8 cellular contexts compared by ENCODE assay signal in genomic region chr5:177500685-177501522, GRCh38. TPM values are rescaled to one million over a fixed set of nuclear protein-coding genes. Genes with fewer than 3 reads are reported as not detected.
DNase-seq lines count a peak whose midpoint lies in the region; ATAC-seq and TF ChIP-seq lines count a peak whose summit lies in the region.

No MANE protein-coding gene starts in this region.

- no peaks in the 10 kb centered on the region for H3K36me3 ChIP-seq in sigmoid colon

- H3K27me3 ChIP-seq in right cardiac atrium (ENCODE audit: control insufficient read depth, insufficient read depth) (no peaks in the 10 kb centered on the region), sigmoid colon (no peaks in the 10 kb centered on the region)

- TF ChIP-seq POLR2A in sigmoid colon (IDR thresholded peaks at IDR 0.05), result no peak

- ATAC-seq in right cardiac atrium (peak; percentile 40 to 42), GM18868 (IDR thresholded peaks at IDR 0.05; ENCODE audit: unreplicated experiment) (no peak)

- H3K4me3 ChIP-seq in right cardiac atrium (ENCODE audit: low read length) (no peak overlapping the region), sigmoid colon (no peak overlapping the region)

- peak; percentile 50 for DNase-seq in NCI-H1436 (lab: John Stamatoyannopoulos, UW)
- no peak for DNase-seq in NCI-H1436 treated with DMSO at 0.1 percent for 48 hours (lab: John Stamatoyannopoulos, UW)
- DNase-seq in NCI-H1417 (lab: John Stamatoyannopoulos, UW), result peak; percentile 45 to 85 (median 75)
- peak; percentile 64 to 81 (median 79) for DNase-seq in T-helper 2 cell
- DNase-seq in amniotic stem cell (lab: John Stamatoyannopoulos, UW), result peak; percentile 54
- peak; percentile 93 to 98 (median 97) for DNase-seq in right cardiac atrium
- DNase-seq in sigmoid colon, result peak; percentile 95

- TF ChIP-seq EP300 in sigmoid colon (IDR thresholded peaks at IDR 0.05), result no peak

- intact Hi-C loops in right cardiac atrium (cut with DNase I), result loop anchor here (1.0 to 10.0 kb wide), 5 partner anchors 99 to 186 kb away; partner anchors contain the start of genes MXD3 (in 1 of the 4) and PFN3 (in 1 of the 4)
- intact Hi-C loops in sigmoid colon (cut with DNase I), result loop anchor here (1.0 to 2.0 kb wide), 2 partner anchors 16 to 111 kb away; partner anchors contain the start of gene DDX41

- no peaks in the 10 kb centered on the region for H3K9me3 ChIP-seq in right cardiac atrium (ENCODE audit: control insufficient read depth, low read length)
- H3K9me3 ChIP-seq in sigmoid colon, result no peaks in the 10 kb centered on the region

- H3K27ac ChIP-seq in right cardiac atrium (ENCODE audit: low read length), result no peak overlapping the region
- H3K27ac ChIP-seq in sigmoid colon, result peak overlapping the region; percentile 38 to 62 (median 58)

- no peaks in the 10 kb centered on the region for H3K4me1 ChIP-seq in right cardiac atrium (ENCODE audit: control insufficient read depth, insufficient read depth, low read length)
- H3K4me1 ChIP-seq in sigmoid colon, result peaks cover 0 to 33% (median 24%) of the 10 kb centered on the region in 4 donors

- WGBS in right cardiac atrium, result 16% methylated on average over 10 of the region's 10 CpGs
- WGBS in sigmoid colon, 2 donors, result 18 to 23% methylated on average over 10 of the region's 10 CpGs

- TF ChIP-seq CTCF in sigmoid colon (IDR thresholded peaks at IDR 0.05), result peak; percentile 85 to 94 (median 90)

RNA-seq across cellular contexts. Expression of gene PDLIM7, which starts 3.5 kb away (rescaled TPM):
- total RNA-seq in right cardiac atrium (10 to 100 TPM; 35.0 to 71.5 (median 47.0) TPM), sigmoid colon (100 to 1,000 TPM; 274 to 923 (median 482) TPM)
- polyA plus RNA-seq in right cardiac atrium (61.9 TPM), sigmoid colon (10 to 100 TPM in 2 of 3 donors, 1 to 10 TPM in 1; 7.2 to 58.5 (median 14.4) TPM)

RNA-seq across cellular contexts. Expression of gene DOK3, which starts 8.7 kb away (rescaled TPM):
- 1 to 10 TPM; 3.1 to 4.5 (median 3.9) TPM for total RNA-seq in right cardiac atrium
- 1.4 TPM for polyA plus RNA-seq in right cardiac atrium
- total RNA-seq in sigmoid colon, result 1 to 10 TPM; 4.6 to 8.0 (median 6.5) TPM
- polyA plus RNA-seq in sigmoid colon, result 10 to 100 TPM in 1 of 3 donors, 1 to 10 TPM in 2; 3.0 to 20.2 (median 7.2) TPM

RNA-seq across cellular contexts. Expression of gene DDX41, which starts 15.9 kb away (rescaled TPM):
- total RNA-seq in right cardiac atrium (10 to 100 TPM; 36.0 to 43.5 (median 40.3) TPM), sigmoid colon (10 to 100 TPM; 47.8 to 55.1 (median 51.6) TPM)
- polyA plus RNA-seq in right cardiac atrium (30.5 TPM), sigmoid colon (10 to 100 TPM; 69.7 to 78.4 (median 72.6) TPM)

RNA-seq across cellular contexts. Expression of gene DBN1, which starts 27.5 kb away (rescaled TPM):
- total RNA-seq in right cardiac atrium (10 to 100 TPM; 15.3 to 44.8 (median 25.3) TPM), sigmoid colon (10 to 100 TPM; 54.8 to 100.0 (median 82.3) TPM)
- polyA plus RNA-seq in right cardiac atrium (17.7 TPM), sigmoid colon (10 to 100 TPM in 2 of 3 donors, 1 to 10 TPM in 1; 6.0 to 22.2 (median 16.9) TPM)

RNA-seq across cellular contexts. Expression of gene FAM193B, which starts 53.5 kb away (rescaled TPM):
- total RNA-seq in right cardiac atrium (10 to 100 TPM; 24.9 to 34.2 (median 27.7) TPM), sigmoid colon (10 to 100 TPM; 39.6 to 82.8 (median 43.9) TPM)
- polyA plus RNA-seq in right cardiac atrium (41.8 TPM), sigmoid colon (10 to 100 TPM in 2 of 3 donors, 1 to 10 TPM in 1; 9.0 to 87.4 (median 10.2) TPM)
